In genomic region chr12:66169221-66170170, GRCh38 we compare ENCODE assay signal across 1 cellular context.
A peak's percentile ranks its signal among the peaks of the same experiment; 100 is the strongest.
TF ChIP-seq lines count a peak whose summit lies in the region.

A gene with protein sequence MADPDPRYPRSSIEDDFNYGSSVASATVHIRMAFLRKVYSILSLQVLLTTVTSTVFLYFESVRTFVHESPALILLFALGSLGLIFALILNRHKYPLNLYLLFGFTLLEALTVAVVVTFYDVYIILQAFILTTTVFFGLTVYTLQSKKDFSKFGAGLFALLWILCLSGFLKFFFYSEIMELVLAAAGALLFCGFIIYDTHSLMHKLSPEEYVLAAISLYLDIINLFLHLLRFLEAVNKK (minus strand): TSS chr12:66169996. CDS start chr12:66169951, 45 bp downstream.

TF ChIP-seq in HepG2, 621 proteins besides CTCF, POLR2A, EP300 and RAD21 (continued from another document and continues in another):
- TF ChIP-seq ZNF609 (CRISPR knock-in tag; IDR thresholded peaks at IDR 0.05; ENCODE audit: borderline replicate concordance) (no peak; the same call in none of the 2 replicates), ZNF333 (CRISPR knock-in tag; IDR thresholded peaks at IDR 0.05; ENCODE audit: borderline replicate concordance) (peak; percentile 45; the same call in 1 of the 2 replicates), NFE2 (CRISPR knock-in tag; IDR thresholded peaks at IDR 0.05) (no peak), XRCC5 (optimal IDR thresholded peaks at IDR 0.05; ENCODE audit: low read length) (peak; percentile 79), THYN1 (CRISPR knock-in tag; IDR thresholded peaks at IDR 0.05; ENCODE audit: borderline replicate concordance, low read depth) (no peak), ZBTB7A (CRISPR knock-in tag; IDR thresholded peaks at IDR 0.05) (no peak), ZNF280B (CRISPR knock-in tag; IDR thresholded peaks at IDR 0.05; ENCODE audit: borderline replicate concordance) (peak; percentile 78), MIER2 (CRISPR knock-in tag; IDR thresholded peaks at IDR 0.05) (peak; percentile 8; the same call in 1 of the 2 replicates), RERE (CRISPR knock-in tag; IDR thresholded peaks at IDR 0.05; ENCODE audit: low read depth) (no peak), ZNF737 (CRISPR knock-in tag; IDR thresholded peaks at IDR 0.05; ENCODE audit: borderline replicate concordance) (no peak), THAP11 (CRISPR knock-in tag; IDR thresholded peaks at IDR 0.05) (peak; percentile 86), ZNF816 (CRISPR knock-in tag; IDR thresholded peaks at IDR 0.05; ENCODE audit: borderline replicate concordance) (no peak)
- TF ChIP-seq, protein P1, sequence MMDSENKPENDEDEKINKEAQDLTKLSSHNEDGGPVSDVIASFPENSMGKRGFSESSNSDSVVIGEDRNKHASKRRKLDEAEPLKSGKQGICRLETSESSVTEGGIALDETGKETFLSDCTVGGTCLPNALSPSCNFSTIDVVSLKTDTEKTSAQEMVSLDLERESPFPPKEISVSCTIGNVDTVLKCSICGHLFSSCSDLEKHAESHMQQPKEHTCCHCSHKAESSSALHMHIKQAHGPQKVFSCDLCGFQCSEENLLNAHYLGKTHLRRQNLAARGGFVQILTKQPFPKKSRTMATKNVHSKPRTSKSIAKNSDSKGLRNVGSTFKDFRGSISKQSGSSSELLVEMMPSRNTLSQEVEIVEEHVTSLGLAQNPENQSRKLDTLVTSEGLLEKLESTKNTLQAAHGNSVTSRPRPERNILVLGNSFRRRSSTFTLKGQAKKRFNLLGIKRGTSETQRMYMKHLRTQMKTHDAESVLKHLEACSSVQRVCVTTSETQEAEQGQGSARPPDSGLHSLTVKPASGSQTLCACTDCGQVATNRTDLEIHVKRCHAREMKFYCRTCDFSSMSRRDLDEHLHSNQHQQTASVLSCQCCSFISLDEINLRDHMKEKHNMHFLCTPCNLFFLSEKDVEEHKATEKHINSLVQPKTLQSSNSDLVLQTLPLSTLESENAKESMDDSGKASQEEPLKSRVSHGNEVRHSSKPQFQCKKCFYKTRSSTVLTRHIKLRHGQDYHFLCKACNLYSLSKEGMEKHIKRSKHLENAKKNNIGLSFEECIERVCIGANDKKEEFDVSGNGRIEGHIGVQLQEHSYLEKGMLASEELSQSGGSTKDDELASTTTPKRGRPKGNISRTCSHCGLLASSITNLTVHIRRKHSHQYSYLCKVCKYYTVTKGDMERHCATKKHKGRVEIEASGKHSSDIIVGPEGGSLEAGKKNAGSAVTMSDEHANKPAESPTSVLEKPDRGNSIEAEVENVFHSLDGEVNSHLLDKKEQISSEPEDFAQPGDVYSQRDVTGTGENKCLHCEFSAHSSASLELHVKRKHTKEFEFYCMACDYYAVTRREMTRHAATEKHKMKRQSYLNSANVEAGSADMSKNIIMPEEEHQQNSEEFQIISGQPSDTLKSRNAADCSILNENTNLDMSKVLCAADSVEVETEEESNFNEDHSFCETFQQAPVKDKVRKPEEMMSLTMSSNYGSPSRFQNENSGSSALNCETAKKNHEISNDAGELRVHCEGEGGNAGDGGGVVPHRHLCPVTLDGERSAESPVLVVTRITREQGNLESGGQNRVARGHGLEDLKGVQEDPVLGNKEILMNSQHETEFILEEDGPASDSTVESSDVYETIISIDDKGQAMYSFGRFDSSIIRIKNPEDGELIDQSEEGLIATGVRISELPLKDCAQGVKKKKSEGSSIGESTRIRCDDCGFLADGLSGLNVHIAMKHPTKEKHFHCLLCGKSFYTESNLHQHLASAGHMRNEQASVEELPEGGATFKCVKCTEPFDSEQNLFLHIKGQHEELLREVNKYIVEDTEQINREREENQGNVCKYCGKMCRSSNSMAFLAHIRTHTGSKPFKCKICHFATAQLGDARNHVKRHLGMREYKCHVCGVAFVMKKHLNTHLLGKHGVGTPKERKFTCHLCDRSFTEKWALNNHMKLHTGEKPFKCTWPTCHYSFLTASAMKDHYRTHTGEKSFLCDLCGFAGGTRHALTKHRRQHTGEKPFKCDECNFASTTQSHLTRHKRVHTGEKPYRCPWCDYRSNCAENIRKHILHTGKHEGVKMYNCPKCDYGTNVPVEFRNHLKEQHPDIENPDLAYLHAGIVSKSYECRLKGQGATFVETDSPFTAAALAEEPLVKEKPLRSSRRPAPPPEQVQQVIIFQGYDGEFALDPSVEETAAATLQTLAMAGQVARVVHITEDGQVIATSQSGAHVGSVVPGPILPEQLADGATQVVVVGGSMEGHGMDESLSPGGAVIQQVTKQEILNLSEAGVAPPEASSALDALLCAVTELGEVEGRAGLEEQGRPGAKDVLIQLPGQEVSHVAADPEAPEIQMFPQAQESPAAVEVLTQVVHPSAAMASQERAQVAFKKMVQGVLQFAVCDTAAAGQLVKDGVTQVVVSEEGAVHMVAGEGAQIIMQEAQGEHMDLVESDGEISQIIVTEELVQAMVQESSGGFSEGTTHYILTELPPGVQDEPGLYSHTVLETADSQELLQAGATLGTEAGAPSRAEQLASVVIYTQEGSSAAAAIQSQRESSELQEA (CRISPR knock-in tag; IDR thresholded peaks at IDR 0.05; ENCODE audit: not compliant biosample characterization), result peak; percentile 42
- TF ChIP-seq, protein P2, sequence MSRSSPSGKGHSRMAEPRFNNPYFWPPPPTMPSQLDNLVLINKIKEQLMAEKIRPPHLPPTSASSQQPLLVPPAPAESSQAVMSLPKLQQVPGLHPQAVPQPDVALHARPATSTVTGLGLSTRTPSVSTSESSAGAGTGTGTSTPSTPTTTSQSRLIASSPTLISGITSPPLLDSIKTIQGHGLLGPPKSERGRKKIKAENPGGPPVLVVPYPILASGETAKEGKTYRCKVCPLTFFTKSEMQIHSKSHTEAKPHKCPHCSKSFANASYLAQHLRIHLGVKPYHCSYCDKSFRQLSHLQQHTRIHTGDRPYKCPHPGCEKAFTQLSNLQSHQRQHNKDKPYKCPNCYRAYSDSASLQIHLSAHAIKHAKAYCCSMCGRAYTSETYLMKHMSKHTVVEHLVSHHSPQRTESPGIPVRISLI (CRISPR knock-in tag; IDR thresholded peaks at IDR 0.05; ENCODE audit: borderline replicate concordance), result peak; percentile 65; the same call in 1 of the 2 replicates
- TF ChIP-seq, protein P3, sequence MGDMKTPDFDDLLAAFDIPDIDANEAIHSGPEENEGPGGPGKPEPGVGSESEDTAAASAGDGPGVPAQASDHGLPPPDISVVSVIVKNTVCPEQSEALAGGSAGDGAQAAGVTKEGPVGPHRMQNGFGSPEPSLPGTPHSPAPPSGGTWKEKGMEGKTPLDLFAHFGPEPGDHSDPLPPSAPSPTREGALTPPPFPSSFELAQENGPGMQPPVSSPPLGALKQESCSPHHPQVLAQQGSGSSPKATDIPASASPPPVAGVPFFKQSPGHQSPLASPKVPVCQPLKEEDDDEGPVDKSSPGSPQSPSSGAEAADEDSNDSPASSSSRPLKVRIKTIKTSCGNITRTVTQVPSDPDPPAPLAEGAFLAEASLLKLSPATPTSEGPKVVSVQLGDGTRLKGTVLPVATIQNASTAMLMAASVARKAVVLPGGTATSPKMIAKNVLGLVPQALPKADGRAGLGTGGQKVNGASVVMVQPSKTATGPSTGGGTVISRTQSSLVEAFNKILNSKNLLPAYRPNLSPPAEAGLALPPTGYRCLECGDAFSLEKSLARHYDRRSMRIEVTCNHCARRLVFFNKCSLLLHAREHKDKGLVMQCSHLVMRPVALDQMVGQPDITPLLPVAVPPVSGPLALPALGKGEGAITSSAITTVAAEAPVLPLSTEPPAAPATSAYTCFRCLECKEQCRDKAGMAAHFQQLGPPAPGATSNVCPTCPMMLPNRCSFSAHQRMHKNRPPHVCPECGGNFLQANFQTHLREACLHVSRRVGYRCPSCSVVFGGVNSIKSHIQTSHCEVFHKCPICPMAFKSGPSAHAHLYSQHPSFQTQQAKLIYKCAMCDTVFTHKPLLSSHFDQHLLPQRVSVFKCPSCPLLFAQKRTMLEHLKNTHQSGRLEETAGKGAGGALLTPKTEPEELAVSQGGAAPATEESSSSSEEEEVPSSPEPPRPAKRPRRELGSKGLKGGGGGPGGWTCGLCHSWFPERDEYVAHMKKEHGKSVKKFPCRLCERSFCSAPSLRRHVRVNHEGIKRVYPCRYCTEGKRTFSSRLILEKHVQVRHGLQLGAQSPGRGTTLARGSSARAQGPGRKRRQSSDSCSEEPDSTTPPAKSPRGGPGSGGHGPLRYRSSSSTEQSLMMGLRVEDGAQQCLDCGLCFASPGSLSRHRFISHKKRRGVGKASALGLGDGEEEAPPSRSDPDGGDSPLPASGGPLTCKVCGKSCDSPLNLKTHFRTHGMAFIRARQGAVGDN (CRISPR knock-in tag; IDR thresholded peaks at IDR 0.05), result peak; percentile 92
- TF ChIP-seq, protein P4, sequence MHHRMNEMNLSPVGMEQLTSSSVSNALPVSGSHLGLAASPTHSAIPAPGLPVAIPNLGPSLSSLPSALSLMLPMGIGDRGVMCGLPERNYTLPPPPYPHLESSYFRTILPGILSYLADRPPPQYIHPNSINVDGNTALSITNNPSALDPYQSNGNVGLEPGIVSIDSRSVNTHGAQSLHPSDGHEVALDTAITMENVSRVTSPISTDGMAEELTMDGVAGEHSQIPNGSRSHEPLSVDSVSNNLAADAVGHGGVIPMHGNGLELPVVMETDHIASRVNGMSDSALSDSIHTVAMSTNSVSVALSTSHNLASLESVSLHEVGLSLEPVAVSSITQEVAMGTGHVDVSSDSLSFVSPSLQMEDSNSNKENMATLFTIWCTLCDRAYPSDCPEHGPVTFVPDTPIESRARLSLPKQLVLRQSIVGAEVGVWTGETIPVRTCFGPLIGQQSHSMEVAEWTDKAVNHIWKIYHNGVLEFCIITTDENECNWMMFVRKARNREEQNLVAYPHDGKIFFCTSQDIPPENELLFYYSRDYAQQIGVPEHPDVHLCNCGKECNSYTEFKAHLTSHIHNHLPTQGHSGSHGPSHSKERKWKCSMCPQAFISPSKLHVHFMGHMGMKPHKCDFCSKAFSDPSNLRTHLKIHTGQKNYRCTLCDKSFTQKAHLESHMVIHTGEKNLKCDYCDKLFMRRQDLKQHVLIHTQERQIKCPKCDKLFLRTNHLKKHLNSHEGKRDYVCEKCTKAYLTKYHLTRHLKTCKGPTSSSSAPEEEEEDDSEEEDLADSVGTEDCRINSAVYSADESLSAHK (CRISPR knock-in tag; IDR thresholded peaks at IDR 0.05; ENCODE audit: borderline replicate concordance), result no peak
